ENCODE assay signal across 8 cellular contexts in genomic region chr7:156827587-156828203, GRCh38.
DNase-seq lines count a peak whose midpoint lies in the region; ATAC-seq and TF ChIP-seq lines count a peak whose summit lies in the region.

No MANE protein-coding gene starts in this region.

- no peak overlapping the region for H3K4me3 Mint-ChIP-seq in CD4-positive, CD25-positive, alpha-beta regulatory T cell
- no peak overlapping the region for H3K4me3 Mint-ChIP-seq in MCF 10A (ENCODE audit: unreplicated experiment)

- H2AFZ ChIP-seq in mesenchymal stem cell (ENCODE audit: low read depth, low read length) = no peak overlapping the region

- no peak overlapping the region for H2BK5ac ChIP-seq in mesenchymal stem cell (ENCODE audit: low read depth, low read length, poor library complexity, severe bottlenecking)

- no peak for ATAC-seq in CD4-positive, CD25-positive, alpha-beta regulatory T cell (ENCODE audit: low read depth in 2 of 2)

- H3K27me3 Mint-ChIP-seq in CD4-positive, CD25-positive, alpha-beta regulatory T cell = no peaks in the 10 kb centered on the region
- no peaks in the 10 kb centered on the region for H3K27me3 Mint-ChIP-seq in MCF 10A (ENCODE audit: insufficient read depth, unreplicated experiment)

- H3K27ac ChIP-seq in CD4-positive, CD25-positive, alpha-beta regulatory T cell (ENCODE audit: insufficient read depth, low read length, poor library complexity, severe bottlenecking) = no peak overlapping the region
- no peak overlapping the region for H3K27ac ChIP-seq in mesenchymal stem cell (ENCODE audit: low read length, poor library complexity, severe bottlenecking)
- no peak overlapping the region for H3K27ac ChIP-seq in suprapubic skin

- no peak overlapping the region for H3K9ac ChIP-seq in mesenchymal stem cell (ENCODE audit: low read length)

- no peak overlapping the region for H3K23ac ChIP-seq in mesenchymal stem cell (ENCODE audit: low read length in 2 of 2)

- CTCF ChIA-PET in MCF 10A (lab: Yijun Ruan, JAX) = interaction anchor here (0.6 to 1.5 kb wide), 5 partner anchors 19 to 994 kb away, joined by 3 to 6 read pairs (median 3); no protein-coding TSS in a partner anchor

- no peak for TF ChIP-seq EP300 in suprapubic skin (IDR thresholded peaks at IDR 0.05)

- POLR2A ChIA-PET in MCF 10A (lab: Yijun Ruan, JAX) = interaction anchor here (1.5 kb wide), 1 partner anchor 66 kb away, joined by 5 read pairs; the partner anchor contains the start of gene LMBR1

- BruUV-seq in MCF 10A (replicated peaks; lab: Mats Ljungman, UMichigan) = no TSS peak

- H3K27me3 ChIP-seq in CD4-positive, CD25-positive, alpha-beta regulatory T cell (ENCODE audit: control insufficient read depth, insufficient read depth, low read length) = no peaks in the 10 kb centered on the region
- H3K27me3 ChIP-seq in mesenchymal stem cell (ENCODE audit: control insufficient read depth in 1 of 2, insufficient read depth in 1 of 2, low read length in 2 of 2) = no peaks in the 10 kb centered on the region
- H3K27me3 ChIP-seq in suprapubic skin = no peaks in the 10 kb centered on the region

- H2BK120ac ChIP-seq in mesenchymal stem cell (ENCODE audit: low read depth, low read length) = no peak overlapping the region

- H3K9me3 ChIP-seq in CD4-positive, CD25-positive, alpha-beta regulatory T cell (ENCODE audit: control insufficient read depth in 2 of 2, low read length in 2 of 2) = no peaks in the 10 kb centered on the region
- no peaks in the 10 kb centered on the region for H3K9me3 ChIP-seq in mesenchymal stem cell (ENCODE audit: control insufficient read depth, low read length)
- H3K9me3 ChIP-seq in suprapubic skin = no peaks in the 10 kb centered on the region

- WGBS in mesenchymal stem cell = 93% methylated on average over 6 of the region's 6 CpGs
- WGBS in suprapubic skin = 88% methylated on average over 6 of the region's 6 CpGs

- H3K4ac ChIP-seq in mesenchymal stem cell (ENCODE audit: low read depth in 1 of 2, low read length in 2 of 2) = no peak overlapping the region

- H3K14ac ChIP-seq in mesenchymal stem cell (ENCODE audit: low read length in 2 of 2) = no peak overlapping the region

- H3K4me3 ChIP-seq in CD4-positive, CD25-positive, alpha-beta regulatory T cell (ENCODE audit: low read depth, low read length) = no peak overlapping the region
- H3K4me3 ChIP-seq in mesenchymal stem cell (ENCODE audit: insufficient read depth in 1 of 2, low read depth in 1 of 2, low read length in 2 of 2) (no peak overlapping the region), suprapubic skin (no peak overlapping the region)

- TF ChIP-seq POLR2A in suprapubic skin (IDR thresholded peaks at IDR 0.05) = no peak

- peaks cover 14% of the 10 kb centered on the region for H3K36me3 Mint-ChIP-seq in CD4-positive, CD25-positive, alpha-beta regulatory T cell
- H3K36me3 Mint-ChIP-seq in MCF 10A (ENCODE audit: insufficient read depth, unreplicated experiment) = peaks cover 29% of the 10 kb centered on the region

- H2BK15ac ChIP-seq in mesenchymal stem cell (ENCODE audit: low read depth, poor library complexity, severe bottlenecking) = no peak overlapping the region

- peak in 2 of 3 donors; percentile 7 to 32 for DNase-seq in CD4-positive, CD25-positive, alpha-beta regulatory T cell
- DNase-seq in KBM-7 = peak; percentile 47
- DNase-seq in MCF 10A (ENCODE audit: unreplicated experiment) = peak; percentile 24
- DNase-seq in mesenchymal stem cell = peak; percentile 38
- DNase-seq in occipital lobe (lab: John Stamatoyannopoulos, UW) = no peak
- DNase-seq in activated effector memory CD4-positive, alpha-beta T cell treated with anti-CD3 and anti-CD28 coated beads, Interleukin-2, amount 50 U/mL, for 16 hours = no peak
- no peak for DNase-seq in T1000 (lab: John Stamatoyannopoulos, UW)
- DNase-seq in suprapubic skin (ENCODE audit: low spot score in 2 of 2) = no peak

- TF ChIP-seq CTCF in MCF 10A (IDR thresholded peaks at IDR 0.05; ENCODE audit: unreplicated experiment) (peak; percentile 44), suprapubic skin (IDR thresholded peaks at IDR 0.05) (peak in 1 of 2 donors; percentile 21)

- H3K79me1 ChIP-seq in mesenchymal stem cell (replicated peaks; ENCODE audit: low read length, poor library complexity, severe bottlenecking) = peaks cover 9% of the 10 kb centered on the region

- no peak overlapping the region for H3K4me2 ChIP-seq in mesenchymal stem cell (ENCODE audit: low read length, poor library complexity, severe bottlenecking)

- H3K9me3 Mint-ChIP-seq in CD4-positive, CD25-positive, alpha-beta regulatory T cell = no peaks in the 10 kb centered on the region
- H3K9me3 Mint-ChIP-seq in MCF 10A (ENCODE audit: unreplicated experiment) = no peaks in the 10 kb centered on the region

- H3K36me3 ChIP-seq in CD4-positive, CD25-positive, alpha-beta regulatory T cell (ENCODE audit: control insufficient read depth, insufficient read depth, low read length) = peaks cover 11% of the 10 kb centered on the region
- H3K36me3 ChIP-seq in mesenchymal stem cell (ENCODE audit: control insufficient read depth in 1 of 2, insufficient read depth in 2 of 2, low read depth in 1 of 2, low read length in 2 of 2) (peaks cover 4 to 8% of the 10 kb centered on the region in 2 experiments), suprapubic skin (peaks cover 14% of the 10 kb centered on the region)

- peak overlapping the region in 1 of 3 donors; percentile 62 for H3K27ac Mint-ChIP-seq in CD4-positive, CD25-positive, alpha-beta regulatory T cell
- no peak overlapping the region for H3K27ac Mint-ChIP-seq in MCF 10A (ENCODE audit: low read depth, unreplicated experiment)

- intact Hi-C loops in MCF 10A (cut with micrococcal nuclease) = loop anchor here (5.0 kb wide), 2 partner anchors 65 to 125 kb away; partner anchors contain the start of gene LMBR1

- H3K18ac ChIP-seq in mesenchymal stem cell (ENCODE audit: low read depth in 1 of 2, low read length in 2 of 2) = no peak overlapping the region

- no peak overlapping the region for H2BK12ac ChIP-seq in mesenchymal stem cell (ENCODE audit: low read length in 2 of 2)

- no peak overlapping the region for H2AK5ac ChIP-seq in mesenchymal stem cell (ENCODE audit: low read length, severe bottlenecking)

- no peak overlapping the region for H4K91ac ChIP-seq in mesenchymal stem cell (ENCODE audit: low read length)

- peaks cover 0 to 9% (median 3%) of the 10 kb centered on the region in 4 donors for H3K4me1 Mint-ChIP-seq in CD4-positive, CD25-positive, alpha-beta regulatory T cell
- H3K4me1 Mint-ChIP-seq in MCF 10A (ENCODE audit: insufficient read depth, unreplicated experiment) = peaks cover 18% of the 10 kb centered on the region

- in situ Hi-C loops in KBM-7 (cut with MboI; ENCODE audit: low pct_unique_long_range_greater_than_20kb, low sequenced_read_pairs) = no loop called here

- H4K8ac ChIP-seq in mesenchymal stem cell (ENCODE audit: low read length) = no peak overlapping the region

- H3K4me1 ChIP-seq in CD4-positive, CD25-positive, alpha-beta regulatory T cell (ENCODE audit: control insufficient read depth, insufficient read depth, low read length, poor library complexity, severe bottlenecking) = no peaks in the 10 kb centered on the region
- H3K4me1 ChIP-seq in mesenchymal stem cell (ENCODE audit: control insufficient read depth, insufficient read depth, low read depth, low read length) = no peaks in the 10 kb centered on the region
- H3K4me1 ChIP-seq in suprapubic skin = no peaks in the 10 kb centered on the region

Comparison
In these comparisons a context has a peak if more than half of its experiments do, and no peak if none do; other contexts are left out.
1. DNase-seq: peak in CD4-positive, CD25-positive, alpha-beta regulatory T cell (2 of 3), KBM-7 (single experiment), MCF 10A (single experiment) and mesenchymal stem cell (single experiment); none in occipital lobe (single experiment), activated effector memory CD4-positive, alpha-beta T cell treated with anti-CD3 and anti-CD28 coated beads, Interleukin-2, amount 50 U/mL, for 16 hours (single experiment), T1000 (single experiment) and suprapubic skin (0 of 2).